1 cellular context compared by ENCODE assay signal in genomic region chr12:67649165-67650126, GRCh38.
TF ChIP-seq lines count a peak whose summit lies in the region.

No MANE protein-coding gene starts in this region.

TF ChIP-seq in WTC11, 78 proteins besides CTCF, POLR2A, EP300 and RAD21 (continued from another document):
- TF ChIP-seq HMGXB4 (CRISPR knock-in tag; IDR thresholded peaks at IDR 0.05) (0 out of 2 replicates have a peak, but pooled peaks have one; percentile 32), ATF6 (CRISPR knock-in tag; IDR thresholded peaks at IDR 0.05) (no peak), NR3C1 (CRISPR knock-in tag; conservative IDR thresholded peaks at IDR 0.05; ENCODE audit: low read depth) (no peak), ELF4 (CRISPR knock-in tag; IDR thresholded peaks at IDR 0.05; ENCODE audit: low read depth) (0 out of 2 replicates have a peak, but pooled peaks have one; percentile 14), MAX (CRISPR knock-in tag; IDR thresholded peaks at IDR 0.05) (peak; percentile 39; the same call in 1 of the 2 replicates), FOXP1 (CRISPR knock-in tag; IDR thresholded peaks at IDR 0.05; ENCODE audit: borderline replicate concordance) (no peak; the same call in 1 of the 2 replicates), MLX (CRISPR knock-in tag; IDR thresholded peaks at IDR 0.05) (no peak), OVOL2 (CRISPR knock-in tag; IDR thresholded peaks at IDR 0.05; ENCODE audit: borderline replicate concordance) (no peak), EMX1 (CRISPR knock-in tag; IDR thresholded peaks at IDR 0.05) (no peak), KAT7 (CRISPR knock-in tag; IDR thresholded peaks at IDR 0.05; ENCODE audit: borderline replicate concordance) (peak; percentile 9; the same call in 1 of the 2 replicates), NR1H2 (CRISPR knock-in tag; IDR thresholded peaks at IDR 0.05) (no peak), CDX4 (CRISPR knock-in tag; IDR thresholded peaks at IDR 0.05; ENCODE audit: borderline replicate concordance) (no peak), ATF3 (CRISPR knock-in tag; conservative IDR thresholded peaks at IDR 0.05) (no peak), E2F5 (CRISPR knock-in tag; IDR thresholded peaks at IDR 0.05) (0 out of 2 replicates have a peak, but pooled peaks have one; percentile 28), NFE2L1 (CRISPR knock-in tag; IDR thresholded peaks at IDR 0.05) (no peak), AFF4 (CRISPR knock-in tag; IDR thresholded peaks at IDR 0.05; ENCODE audit: borderline replicate concordance) (0 out of 2 replicates have a peak, but pooled peaks have one; percentile 67), ZNF425 (CRISPR knock-in tag; conservative IDR thresholded peaks at IDR 0.05) (no peak)
